ENCODE assay signal across 29 cellular contexts in the genomic region with DNA sequence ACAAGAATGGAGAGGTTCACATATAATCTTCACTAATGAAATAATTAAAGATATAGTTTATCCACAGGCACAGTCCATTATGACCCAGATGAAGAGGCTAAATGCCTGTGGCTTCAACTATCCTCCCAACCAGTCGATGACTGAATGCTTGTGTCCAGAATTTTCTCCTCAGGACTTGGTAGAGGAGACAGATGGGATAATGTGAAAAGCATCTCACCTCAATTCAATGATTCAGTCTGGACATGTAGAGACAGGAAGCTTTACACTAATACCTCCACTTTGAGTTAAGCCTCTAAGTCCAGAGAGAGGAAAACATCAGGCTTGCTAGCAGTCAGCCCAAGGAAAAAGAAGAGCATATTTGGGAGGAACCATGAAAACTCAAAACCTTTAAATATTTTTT. TPM values are rescaled to one million over a fixed set of nuclear protein-coding genes. Genes with fewer than 3 reads are reported as not detected.
A peak's percentile ranks its signal among the peaks of the same experiment; 100 is the strongest.
DNase-seq lines count a peak whose midpoint lies in the region; FAIRE-seq and TF ChIP-seq lines count a peak whose summit lies in the region.
"Had no signal": no experiment of that assay in that cellular context is flagged by ENCODE, and none has a peak within 500 bp of the region (broad histone marks: within the 10 kb centered on the region; RNA-seq: fewer than 3 reads in every experiment).

No MANE protein-coding gene starts in this region.

- H3K9me3 ChIP-seq in astrocyte (ENCODE audit: insufficient read depth, low read depth, low read length), result no peaks in the 10 kb centered on the region
- no peaks in the 10 kb centered on the region for H3K9me3 ChIP-seq in PC-9 (ENCODE audit: insufficient read depth, low read depth)
- H3K9me3 ChIP-seq: BLaER1 treated with 17β-estradiol and CSF1 and Interleukin-3, amounts not matched to agents 10 nM and 100 nM; gastrocnemius medialis; mucosa of descending colon; prostate gland; right lobe of liver; stomach; thyroid gland had no signal

- H3K9me2 ChIP-seq in PC-9 (ENCODE audit: insufficient read depth), result no peaks in the 10 kb centered on the region; the same call in 1 of the 2 replicates

- H3K9me3 Mint-ChIP-seq in astrocyte (ENCODE audit: unreplicated experiment), result no peaks in the 10 kb centered on the region
- H3K9me3 Mint-ChIP-seq: central memory CD8-positive, alpha-beta T cell; T-helper 1 cell treated with Interleukin-12 subunit alpha and Interleukin-12 subunit beta and Interleukin-4 antibody, amounts not matched to agents 30 μg/mL and 1 μg/mL, for 36 hours had no signal

- TF ChIP-seq CTCF in astrocyte (IDR thresholded peaks at IDR 0.05; ENCODE audit: insufficient read depth, low read depth, low read length) (no peak), GM13976 (IDR thresholded peaks at IDR 0.05; ENCODE audit: borderline replicate concordance, control extremely low read depth, extremely low read depth, insufficient read depth, missing control alignments) (no peak), PC-9 (conservative IDR thresholded peaks at IDR 0.05) (no peak)

- DNase-seq in DMS 273 treated with DMSO at 0.1 percent for 48 hours (lab: John Stamatoyannopoulos, UW) (peak; percentile 23), M059J (ENCODE audit: low read depth) (peak; percentile 27), astrocyte (ENCODE audit: low read depth) (peak; percentile 59), myocyte (ENCODE audit: low read depth) (peak; percentile 50), GM13976 (ENCODE audit: low spot score) (no peak), PC-9 (no peak), NCI-H226 (no peak)
- DNase-seq: ACHN; activated CD4-positive, CD25-positive, alpha-beta regulatory T cell; activated CD8-positive, alpha-beta memory T cell treated with anti-CD3 and anti-CD28 coated beads, Interleukin-2, amount 10 ng/mL, durations not matched to agents 7 days and 5 days; activated T-cell treated with anti-CD3 and anti-CD28 coated beads, Interleukin-2, amount 50 U/mL, for 48 hours; dermis blood vessel endothelial cell; gastrocnemius medialis; GDM1; mucosa of descending colon; NCI-H1930; occipital lobe; right lobe of liver; stimulated activated CD4-positive, alpha-beta T cell treated with anti-CD3 and anti-CD28 coated beads, Interleukin-12 subunit alpha, Interleukin-12 subunit beta, amount 100 ng/mL, for 4 hours; stimulated activated CD4-positive, alpha-beta T cell treated with anti-CD3 and anti-CD28 coated beads, Interleukin-4, amount 100 ng/mL, for 1 hour; stomach; thyroid gland had no signal

- H3K27ac ChIP-seq in astrocyte (ENCODE audit: low read depth, low read length) (no peak overlapping the region), PC-9 (no peak overlapping the region)
- H3K27ac ChIP-seq: BLaER1 treated with 17β-estradiol and CSF1 and Interleukin-3, amounts not matched to agents 10 nM and 100 nM; gastrocnemius medialis; prostate gland; right lobe of liver; stomach; thyroid gland had no signal

- peaks cover 12% of the 10 kb centered on the region for H3K4me1 ChIP-seq in astrocyte (ENCODE audit: insufficient read depth, low read length)
- H3K4me1 ChIP-seq in PC-9 (replicated peaks; ENCODE audit: insufficient read depth), result 0 out of 2 replicates have a peak, but pooled peaks cover 6% of the 10 kb centered on the region
- H3K4me1 ChIP-seq: gastrocnemius medialis, prostate gland, right lobe of liver, stomach, thyroid gland had no signal

- H3K27ac Mint-ChIP-seq in astrocyte (ENCODE audit: unreplicated experiment), result peak overlapping the region; percentile 54
- H3K27ac Mint-ChIP-seq: activated CD8-positive, alpha-beta memory T cell treated with anti-CD3 and anti-CD28 coated beads, Interleukin-2, amount 10 ng/mL, durations not matched to agents 7 days and 5 days; natural killer cell treated with Interleukin-12 subunit alpha and Interleukin-12 subunit beta and Interleukin-15 and Interleukin-18, amount 100 ng/mL, for 72 hours; T-helper 1 cell treated with Interleukin-12 subunit alpha and Interleukin-12 subunit beta and Interleukin-4 antibody, amounts not matched to agents 30 μg/mL and 1 μg/mL, for 36 hours had no signal

- no peak for FAIRE-seq in astrocyte (lab: Jason Lieb, UNC)
- FAIRE-seq: endometrium had no signal

- POLR2A ChIA-PET in PC-9 (lab: Charles Lee; ENCODE audit: unreplicated experiment), result no interaction called here

- CTCF ChIA-PET in PC-9 (lab: Charles Lee), result no interaction called here

- H2AFZ ChIP-seq in astrocyte (ENCODE audit: low read depth, low read length), result no peak overlapping the region
- no peak overlapping the region for H2AFZ ChIP-seq in PC-9

- H3K4me3 ChIP-seq in astrocyte (ENCODE audit: insufficient read depth, low read depth, low read length), result no peak overlapping the region
- no peak overlapping the region for H3K4me3 ChIP-seq in PC-9
- H3K4me3 ChIP-seq: BLaER1 treated with 17β-estradiol and CSF1 and Interleukin-3, amounts not matched to agents 10 nM and 100 nM; gastrocnemius medialis; lung; mucosa of descending colon; prostate gland; right lobe of liver; stomach; thyroid gland had no signal

- no peak overlapping the region for H3K9ac ChIP-seq in astrocyte (ENCODE audit: low read length)
- H3K9ac ChIP-seq: BLaER1 treated with 17β-estradiol and CSF1 and Interleukin-3, amounts not matched to agents 10 nM and 100 nM had no signal

- intact Hi-C loops in PC-9 (cut with micrococcal nuclease; ENCODE audit: unreplicated experiment), result no loop called here

- no peaks in the 10 kb centered on the region for H3K27me3 Mint-ChIP-seq in astrocyte (ENCODE audit: low read depth, unreplicated experiment)
- H3K27me3 Mint-ChIP-seq: central memory CD8-positive, alpha-beta T cell had no signal

- peaks cover 53% of the 10 kb centered on the region for H3K4me1 Mint-ChIP-seq in astrocyte (ENCODE audit: low read depth, unreplicated experiment)
- H3K4me1 Mint-ChIP-seq: activated CD8-positive, alpha-beta memory T cell treated with anti-CD3 and anti-CD28 coated beads, Interleukin-2, amount 10 ng/mL, durations not matched to agents 7 days and 5 days; central memory CD8-positive, alpha-beta T cell had no signal

- H3K36me3 ChIP-seq in astrocyte (ENCODE audit: insufficient read depth, low read length), result no peaks in the 10 kb centered on the region
- no peaks in the 10 kb centered on the region for H3K36me3 ChIP-seq in PC-9 (ENCODE audit: low read depth)
- H3K36me3 ChIP-seq: BLaER1 treated with 17β-estradiol and CSF1 and Interleukin-3, amounts not matched to agents 10 nM and 100 nM; gastrocnemius medialis; prostate gland; right lobe of liver; stomach; thyroid gland had no signal

- no peaks in the 10 kb centered on the region for H3K79me2 ChIP-seq in astrocyte (ENCODE audit: insufficient read depth, low read length)
- no peaks in the 10 kb centered on the region for H3K79me2 ChIP-seq in PC-9 (ENCODE audit: low read depth)

- H3K36me3 Mint-ChIP-seq in astrocyte (ENCODE audit: low read depth, unreplicated experiment), result no peaks in the 10 kb centered on the region
- H3K36me3 Mint-ChIP-seq: activated CD8-positive, alpha-beta memory T cell treated with anti-CD3 and anti-CD28 coated beads, Interleukin-2, amount 10 ng/mL, durations not matched to agents 7 days and 5 days; natural killer cell treated with Interleukin-12 subunit alpha and Interleukin-12 subunit beta and Interleukin-15 and Interleukin-18, amount 100 ng/mL, for 72 hours had no signal

- H3F3A ChIP-seq in PC-9 (ENCODE audit: insufficient read depth, low read depth), result no peaks in the 10 kb centered on the region

- BruUV-seq in PC-9 (replicated peaks; lab: Mats Ljungman, UMichigan), result no TSS peak

- H3K4me2 ChIP-seq in astrocyte (ENCODE audit: low read length) (peak overlapping the region; percentile 6), PC-9 (no peak overlapping the region)

- no peaks in the 10 kb centered on the region for H3K27me3 ChIP-seq in astrocyte (ENCODE audit: insufficient read depth, low read length)
- no peaks in the 10 kb centered on the region for H3K27me3 ChIP-seq in PC-9 (ENCODE audit: insufficient read depth, low read depth)
- H3K27me3 ChIP-seq: BLaER1 treated with 17β-estradiol and CSF1 and Interleukin-3, amounts not matched to agents 10 nM and 100 nM; gastrocnemius medialis; right lobe of liver; stomach; thyroid gland had no signal

- in situ Hi-C loops in GM13976 (cut with MboI; ENCODE audit: low sequenced_read_pairs, unreplicated experiment), result no loop called here

- H3K4me3 Mint-ChIP-seq in astrocyte (ENCODE audit: unreplicated experiment), result no peak overlapping the region
- H3K4me3 Mint-ChIP-seq: activated CD8-positive, alpha-beta memory T cell treated with anti-CD3 and anti-CD28 coated beads, Interleukin-2, amount 10 ng/mL, durations not matched to agents 7 days and 5 days; central memory CD8-positive, alpha-beta T cell; natural killer cell treated with Interleukin-12 subunit alpha and Interleukin-12 subunit beta and Interleukin-15 and Interleukin-18, amount 100 ng/mL, for 72 hours; T-helper 1 cell treated with Interleukin-12 subunit alpha and Interleukin-12 subunit beta and Interleukin-4 antibody, amounts not matched to agents 30 μg/mL and 1 μg/mL, for 36 hours had no signal

- H4K20me1 ChIP-seq in astrocyte (ENCODE audit: insufficient read depth, low read length), result no peaks in the 10 kb centered on the region
- H4K20me1 ChIP-seq in PC-9 (ENCODE audit: insufficient read depth), result no peaks in the 10 kb centered on the region
- H4K20me1 ChIP-seq: BLaER1 treated with 17β-estradiol and CSF1 and Interleukin-3, amounts not matched to agents 10 nM and 100 nM had no signal

RNA-seq across cellular contexts. Expression of a gene that starts 59.1 kb away (rescaled TPM):
- total RNA-seq in M059J (2014; rRNA removed; shearing (Covaris generic)), result 587 and 961 TPM in 2 replicates
- total RNA-seq in astrocyte (6,748 and 8,907 TPM in 2 replicates), myocyte (1,439 and 1,654 TPM in 2 replicates), PC-9 (2021) (not detected in 2 replicates)
- polyA plus RNA-seq in myocyte (2012), result 6,351 TPM
- total RNA-seq: natural killer cell treated with Interleukin-12 subunit alpha and Interleukin-12 subunit beta and Interleukin-15 and Interleukin-18, amount 100 ng/mL, for 72 hours had no signal

Comparison
In these comparisons a context has a peak if more than half of its experiments do, and no peak if none do; other contexts are left out.
1. DNase-seq: peak in DMS 273 treated with DMSO at 0.1 percent for 48 hours (single experiment), M059J (single experiment), astrocyte (single experiment) and myocyte (single experiment); none in GM13976 (single experiment), PC-9 (0 of 2) and NCI-H226 (single experiment).
2. RNA of a gene that starts 59.1 kb away (total RNA-seq): 6,748 to 8,907 TPM in astrocyte, 1,439 to 1,654 TPM in myocyte and 587 to 961 TPM in M059J; not detected in PC-9; every median in the first group is over 100 times any median in the second.